27 cellular contexts compared by ENCODE assay signal in the genomic region with DNA sequence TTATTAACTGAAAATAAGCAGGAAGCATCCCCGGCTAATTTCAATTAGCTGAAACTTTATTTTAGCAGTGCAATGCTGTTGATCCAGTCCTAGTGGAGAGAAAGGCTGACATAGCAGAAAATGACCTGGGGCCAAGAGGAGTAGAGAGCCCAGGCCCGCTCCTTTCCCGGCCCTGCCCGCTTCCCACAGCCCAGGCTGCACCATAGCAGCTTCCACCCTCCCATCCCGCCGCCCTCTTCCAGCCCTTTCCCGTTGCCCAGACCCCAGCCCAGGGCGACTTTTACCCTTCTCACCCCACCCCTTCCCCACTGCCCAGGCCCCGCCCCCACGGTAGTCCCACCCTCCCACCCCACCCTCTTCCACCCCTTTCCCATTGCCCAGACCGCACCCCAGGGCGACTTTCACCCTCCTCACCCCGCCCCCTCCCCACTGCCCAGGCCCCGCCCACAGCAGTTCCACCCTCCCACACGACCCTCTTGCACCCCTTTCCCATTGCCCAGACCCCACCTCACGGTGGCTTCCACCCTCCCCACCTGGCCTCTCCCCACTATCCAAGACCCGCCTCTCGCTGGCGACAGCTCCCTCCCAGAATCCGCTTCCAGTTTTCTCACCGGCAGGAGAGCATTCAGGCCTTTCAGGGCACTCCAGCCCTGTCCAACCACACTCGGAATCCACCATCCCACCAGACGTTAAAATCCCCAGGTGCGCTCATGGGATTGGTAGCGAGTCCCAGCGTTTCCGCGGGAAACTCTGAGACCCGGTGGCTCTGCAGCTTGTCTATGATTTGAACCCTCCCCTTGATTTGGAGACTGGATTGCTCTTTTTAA. TPM values are rescaled to one million over a fixed set of nuclear protein-coding genes. Genes with fewer than 3 reads are reported as not detected.
A peak's percentile ranks its signal among the peaks of the same experiment; 100 is the strongest.
DNase-seq lines count a peak whose midpoint lies in the region; ATAC-seq, FAIRE-seq and TF ChIP-seq lines count a peak whose summit lies in the region.
"Had no signal": no experiment of that assay in that cellular context is flagged by ENCODE, and none has a peak within 500 bp of the region (broad histone marks: within the 10 kb centered on the region; RNA-seq: fewer than 3 reads in every experiment).

No MANE protein-coding gene starts in this region.

- peaks cover 4% of the 10 kb centered on the region; the same call in 1 of the 2 replicates for H3K36me3 ChIP-seq in iPS DF 6.9 (ENCODE audit: control insufficient read depth, insufficient read depth, low read length)

- TF ChIP-seq CTCF in neural crest cell (conservative IDR thresholded peaks at IDR 0.05), result no peak

- POLR2A ChIA-PET in T-cell (lab: Charles Lee), result no interaction called here

- H3K4me1 ChIP-seq in iPS DF 6.9 (ENCODE audit: control insufficient read depth, insufficient read depth, low read length), result no peaks in the 10 kb centered on the region
- H3K4me1 ChIP-seq: left lung had no signal

- H3K27me3 ChIP-seq in iPS DF 6.9 (ENCODE audit: control insufficient read depth, insufficient read depth, low read length), result no peaks in the 10 kb centered on the region
- H3K27me3 ChIP-seq: left lung had no signal

- H3K4me1 Mint-ChIP-seq in neural crest cell, result peaks cover 6% of the 10 kb centered on the region
- H3K4me1 Mint-ChIP-seq in T-cell, result peaks cover 26 to 45% (median 28%) of the 10 kb centered on the region in 3 donors

- peak overlapping the region; percentile 4; the same call in 1 of the 2 replicates for H3K4me3 ChIP-seq in iPS DF 6.9 (ENCODE audit: low read length)
- H3K4me3 ChIP-seq: left lung had no signal

- CTCF ChIA-PET in T-cell (lab: Charles Lee), result no interaction called here

- H3K27ac Mint-ChIP-seq in neural crest cell (ENCODE audit: unreplicated experiment) (no peak overlapping the region), T-cell (no peak overlapping the region)
- H3K27ac Mint-ChIP-seq: activated CD8-positive, alpha-beta memory T cell treated with anti-CD3 and anti-CD28 coated beads, Interleukin-2, amount 10 ng/mL, durations not matched to agents 7 days and 5 days; activated naive CD8-positive, alpha-beta T cell; natural killer cell treated with Interleukin-12 subunit alpha and Interleukin-12 subunit beta and Interleukin-15 and Interleukin-18, amount 100 ng/mL, for 72 hours had no signal

- H3K9me3 Mint-ChIP-seq in neural crest cell, result no peaks in the 10 kb centered on the region
- peaks cover 0 to 8% (median 5%) of the 10 kb centered on the region in 3 donors for H3K9me3 Mint-ChIP-seq in T-cell
- H3K9me3 Mint-ChIP-seq: natural killer cell treated with Interleukin-12 subunit alpha and Interleukin-12 subunit beta and Interleukin-15 and Interleukin-18, amount 100 ng/mL, for 72 hours had no signal

- no peaks in the 10 kb centered on the region for H3K9me3 ChIP-seq in iPS DF 6.9 (ENCODE audit: control insufficient read depth, insufficient read depth, low read length)

- H3K27me3 Mint-ChIP-seq in neural crest cell (ENCODE audit: low read depth), result no peaks in the 10 kb centered on the region
- H3K27me3 Mint-ChIP-seq in T-cell, result no peaks in the 10 kb centered on the region
- H3K27me3 Mint-ChIP-seq: activated CD8-positive, alpha-beta memory T cell treated with anti-CD3 and anti-CD28 coated beads, Interleukin-2, amount 10 ng/mL, durations not matched to agents 7 days and 5 days; activated naive CD8-positive, alpha-beta T cell; natural killer cell treated with Interleukin-12 subunit alpha and Interleukin-12 subunit beta and Interleukin-15 and Interleukin-18, amount 100 ng/mL, for 72 hours had no signal

- H3K4me3 Mint-ChIP-seq in neural crest cell, result peak overlapping the region; percentile 47
- no peak overlapping the region for H3K4me3 Mint-ChIP-seq in T-cell
- H3K4me3 Mint-ChIP-seq: activated CD8-positive, alpha-beta memory T cell treated with anti-CD3 and anti-CD28 coated beads, Interleukin-2, amount 10 ng/mL, durations not matched to agents 7 days and 5 days; activated naive CD8-positive, alpha-beta T cell; natural killer cell treated with Interleukin-12 subunit alpha and Interleukin-12 subunit beta and Interleukin-15 and Interleukin-18, amount 100 ng/mL, for 72 hours had no signal

- TF ChIP-seq POLR2A in GM12891 (IDR thresholded peaks at IDR 0.05; ENCODE audit: low read depth, low read length), result no peak

- peak; percentile 13 for DNase-seq in GM12891 (ENCODE audit: insufficient read length, low spot score)
- DNase-seq in NCI-H526 (lab: John Stamatoyannopoulos, UW), result peak; percentile 97 to 98
- peak; percentile 67 for DNase-seq in iPS DF 6.9 (ENCODE audit: low read depth, low spot score)
- no peak for DNase-seq in neural crest cell (ENCODE audit: low read depth, low spot score)
- no peak for DNase-seq in T-cell
- no peak for DNase-seq in activated CD4-positive, CD25-positive, alpha-beta regulatory T cell treated with anti-CD3 and anti-CD28 coated beads, Interleukin-2, amount 50 U/mL, for 72 hours
- DNase-seq in NCI-H446 (lab: John Stamatoyannopoulos, UW), result no peak
- DNase-seq: activated CD4-positive, alpha-beta T cell treated with anti-CD3 and anti-CD28 coated beads for 4 hours; activated CD8-positive, alpha-beta memory T cell treated with anti-CD3 and anti-CD28 coated beads, Interleukin-2, amount 10 ng/mL, durations not matched to agents 7 days and 5 days; cerebellar nuclear complex; effector CD4-positive, alpha-beta T cell; left lung; midbrain; NCI-H1092 treated with DMSO at 0.1 percent for 48 hours; NCI-H1930; NCI-H2227 treated with DMSO at 0.1 percent for 48 hours; OCI-M1; Right ventricle myocardium superior had no signal

- no CpG with 5 or more reads among the region's 29 CpGs for WGBS in iPS DF 6.9 (ENCODE audit: insufficient coverage, insufficient read length)

- H3K36me3 Mint-ChIP-seq in neural crest cell (ENCODE audit: low read depth) (peaks cover 17% of the 10 kb centered on the region), T-cell (peaks cover 78% of the 10 kb centered on the region)

- no peak overlapping the region for H3K27ac ChIP-seq in iPS DF 6.9 (ENCODE audit: low read length)
- H3K27ac ChIP-seq: left lung had no signal

- ATAC-seq in T-cell (replicated peaks in 1 of 4) (no peak), GM19035 (IDR thresholded peaks at IDR 0.05; ENCODE audit: unreplicated experiment) (no peak)
- ATAC-seq: activated CD8-positive, alpha-beta memory T cell treated with anti-CD3 and anti-CD28 coated beads, Interleukin-2, amount 10 ng/mL, durations not matched to agents 7 days and 5 days; left lung; natural killer cell treated with Interleukin-12 subunit alpha and Interleukin-12 subunit beta and Interleukin-15 and Interleukin-18, amount 100 ng/mL, for 72 hours had no signal

- FAIRE-seq in GM12891 (lab: Jason Lieb, UNC), result no peak
- FAIRE-seq: frontal cortex, GM18507, TTC549 had no signal

TF ChIP-seq in GM12891, 5 proteins besides CTCF, POLR2A, EP300 and RAD21:
- TF ChIP-seq SPI1 (IDR thresholded peaks at IDR 0.05; ENCODE audit: low read depth, low read length) (no peak), PAX5 (IDR thresholded peaks at IDR 0.05; ENCODE audit: insufficient read depth, low read length, severe bottlenecking) (no peak), TAF1 (IDR thresholded peaks at IDR 0.05; ENCODE audit: low read depth, low read length) (no peak)

RNA-seq across cellular contexts. Expression of gene ZNF160, which starts 8.3 kb away (rescaled TPM):
- 11.5 TPM for polyA plus RNA-seq in GM12891 (2012; ENCODE audit: low read depth, missing spikeins)
- total RNA-seq in neural crest cell (22.7 and 23.8 TPM in 2 replicates), T-cell (10 to 100 TPM; 45.6 to 57.8 (median 54.6) TPM)

RNA-seq across cellular contexts. Expression of gene ZNF415, which starts 37.7 kb away (rescaled TPM):
- 1.1 TPM for polyA plus RNA-seq in GM12891 (2012; ENCODE audit: low read depth, missing spikeins)
- total RNA-seq in neural crest cell (12.6 and 13.6 TPM in 2 replicates), T-cell (1 to 10 TPM in 3 of 5 donors, under 1 TPM in 2; 0.20 to 1.8 (median 1.4) TPM)
- total RNA-seq: HT1080 had no signal

RNA-seq across cellular contexts. Expression of gene ERVV-2, which starts 50.4 kb away (rescaled TPM):
- polyA plus RNA-seq in GM12891 (2012; ENCODE audit: low read depth, missing spikeins), result not detected
- total RNA-seq in neural crest cell, result not detected in 2 replicates
- not detected for total RNA-seq in T-cell
- total RNA-seq: activated CD8-positive, alpha-beta memory T cell treated with anti-CD3 and anti-CD28 coated beads, Interleukin-2, amount 10 ng/mL, durations not matched to agents 7 days and 5 days; frontal cortex; HT1080; left lung; natural killer cell treated with Interleukin-12 subunit alpha and Interleukin-12 subunit beta and Interleukin-15 and Interleukin-18, amount 100 ng/mL, for 72 hours; posterior vena cava; Right ventricle myocardium superior had no signal
- polyA plus RNA-seq: esophagus had no signal

Comparison
In these comparisons a context has a peak if more than half of its experiments do, and no peak if none do; other contexts are left out.
1. DNase-seq: peak in GM12891 (single experiment), NCI-H526 (2 of 2) and iPS DF 6.9 (single experiment); none in neural crest cell (single experiment), T-cell (0 of 34), activated CD4-positive, CD25-positive, alpha-beta regulatory T cell treated with anti-CD3 and anti-CD28 coated beads, Interleukin-2, amount 50 U/mL, for 72 hours (single experiment) and NCI-H446 (0 of 2).